In the genomic region with DNA sequence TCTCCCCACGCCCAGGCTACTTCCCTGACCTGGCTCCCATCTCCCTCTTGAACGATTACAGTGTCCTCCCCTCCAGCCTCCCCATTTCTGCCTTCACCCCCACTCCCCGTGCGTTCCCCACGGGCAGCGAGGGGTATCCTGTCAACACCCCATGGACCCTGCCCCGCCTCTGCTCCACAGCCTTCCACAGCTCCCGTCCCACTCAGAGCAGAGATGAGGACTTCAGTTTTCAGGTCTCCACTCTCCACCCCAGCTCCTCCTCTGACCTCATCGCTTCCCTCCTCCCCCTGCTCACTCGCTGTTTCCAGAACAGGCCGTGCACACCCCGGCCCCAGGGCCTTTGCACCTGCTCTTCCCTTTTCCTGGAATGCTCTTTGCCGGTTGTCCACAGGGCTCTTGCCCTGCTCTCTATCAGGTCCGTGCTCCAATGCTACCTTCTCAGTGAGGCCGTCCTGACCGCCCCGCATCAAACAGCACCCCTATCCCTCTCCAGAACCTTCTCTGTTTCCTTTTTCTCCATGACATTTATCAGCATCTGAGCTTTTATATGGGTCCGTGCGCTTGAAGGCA, we compare ENCODE assay signal across 34 cellular contexts. TPM values are rescaled to one million over a fixed set of nuclear protein-coding genes. Genes with fewer than 3 reads are reported as not detected.
"Had no signal": no experiment of that assay in that cellular context is flagged by ENCODE, and none has a peak within 500 bp of the region (broad histone marks: within the 10 kb centered on the region; RNA-seq: fewer than 3 reads in every experiment).

No MANE protein-coding gene starts in this region.

- H3K9me3 Mint-ChIP-seq: activated CD4-positive, alpha-beta memory T cell treated with anti-CD3 and anti-CD28 coated beads, Interleukin-2, amount 10 ng/mL, durations not matched to agents 7 days and 5 days; activated CD4-positive, alpha-beta T cell treated with anti-CD3 and anti-CD28 coated beads, Interleukin-2, amount 10 ng/mL, durations not matched to agents 7 days and 5 days; activated T-cell treated with anti-CD3 and anti-CD28 coated beads, Interleukin-2, amount 50 U/mL, for 24 hours; activated T-helper 17 cell treated with anti-CD3 and anti-CD28 coated beads, Interleukin-2, amount 50 U/mL, for 72 hours; naive thymus-derived CD8-positive, alpha-beta T cell had no signal

- H3K27ac ChIP-seq: body of pancreas, cardiac muscle cell, colonic mucosa, foreskin keratinocyte, heart right ventricle, lower lobe of right lung, neutrophil, ovary, prostate gland, skin epidermis, upper lobe of left lung had no signal

- H3K4me3 Mint-ChIP-seq: activated CD4-positive, alpha-beta memory T cell treated with anti-CD3 and anti-CD28 coated beads, Interleukin-2, amount 10 ng/mL, durations not matched to agents 7 days and 5 days; activated CD4-positive, alpha-beta T cell treated with anti-CD3 and anti-CD28 coated beads, Interleukin-2, amount 10 ng/mL, durations not matched to agents 7 days and 5 days; activated naive CD8-positive, alpha-beta T cell; activated T-cell treated with anti-CD3 and anti-CD28 coated beads, Interleukin-2, amount 50 U/mL, for 24 hours; activated T-helper 17 cell treated with anti-CD3 and anti-CD28 coated beads, Interleukin-2, amount 50 U/mL, for 72 hours had no signal

- H3K4me3 ChIP-seq: body of pancreas, cardiac muscle cell, colonic mucosa, heart right ventricle, lower lobe of right lung, ovary, prostate gland, skin epidermis, upper lobe of left lung had no signal

- ATAC-seq: activated T-helper 17 cell treated with anti-CD3 and anti-CD28 coated beads, Interleukin-2, amount 50 U/mL, for 72 hours; body of pancreas; foreskin keratinocyte; heart right ventricle; left lobe of liver; lower lobe of right lung; naive thymus-derived CD8-positive, alpha-beta T cell; sciatic nerve; stimulated activated naive CD8-positive, alpha-beta T cell treated with anti-CD3 and anti-CD28 coated beads, Interleukin-15, Interleukin-2, amounts not matched to agents 100 U/mL and 50 U/mL, for 24 hours had no signal

- H3K27me3 ChIP-seq: cardiac muscle cell, ovary had no signal

- H3K36me3 ChIP-seq: cardiac muscle cell, colonic mucosa, heart right ventricle, lower lobe of right lung, neutrophil, ovary, prostate gland, upper lobe of left lung had no signal

- H3K36me3 Mint-ChIP-seq: activated naive CD8-positive, alpha-beta T cell had no signal

- H3K27ac Mint-ChIP-seq: activated CD4-positive, alpha-beta memory T cell treated with anti-CD3 and anti-CD28 coated beads, Interleukin-2, amount 10 ng/mL, durations not matched to agents 7 days and 5 days; activated CD4-positive, alpha-beta T cell treated with anti-CD3 and anti-CD28 coated beads, Interleukin-2, amount 10 ng/mL, durations not matched to agents 7 days and 5 days; activated naive CD8-positive, alpha-beta T cell; activated T-cell treated with anti-CD3 and anti-CD28 coated beads, Interleukin-2, amount 50 U/mL, for 24 hours; activated T-helper 17 cell treated with anti-CD3 and anti-CD28 coated beads, Interleukin-2, amount 50 U/mL, for 72 hours had no signal

- DNase-seq: activated CD4-positive, alpha-beta memory T cell treated with anti-CD3 and anti-CD28 coated beads, Interleukin-2, amount 10 ng/mL, durations not matched to agents 7 days and 5 days; activated CD4-positive, alpha-beta T cell treated with anti-CD3 and anti-CD28 coated beads for 1 hour; activated CD4-positive, alpha-beta T cell treated with anti-CD3 and anti-CD28 coated beads, Interleukin-2, amount 10 ng/mL, durations not matched to agents 7 days and 5 days; activated CD8-positive, alpha-beta memory T cell treated with anti-CD3 and anti-CD28 coated beads, Interleukin-2, amount 50 U/mL, for 48 hours; activated T-cell treated with anti-CD3 and anti-CD28 coated beads, Interleukin-2, amount 50 U/mL, for 24 hours; aorta; body of pancreas; cerebellar nuclear complex; colonic mucosa; effector memory CD4-positive, alpha-beta T cell; foreskin keratinocyte; heart right ventricle; kidney glomerular epithelial cell; lower lobe of right lung; mesenchymal stem cell; naive thymus-derived CD8-positive, alpha-beta T cell; ovary; retina; stimulated activated CD4-positive, alpha-beta T cell treated with anti-CD3 and anti-CD28 coated beads, Interleukin-12 subunit alpha, Interleukin-12 subunit beta, amount 100 ng/mL, for 4 hours; stimulated activated CD4-positive, alpha-beta T cell treated with anti-CD3 and anti-CD28 coated beads, Interleukin-4, amount 100 ng/mL, for 1 hour; stimulated activated naive CD8-positive, alpha-beta T cell treated with anti-CD3 and anti-CD28 coated beads, Interleukin-15, Interleukin-2, amounts not matched to agents 100 U/mL and 50 U/mL, for 24 hours; T-helper 2 cell; upper lobe of left lung had no signal

- FAIRE-seq: endothelial cell of umbilical vein had no signal

- H3K4me1 ChIP-seq: colonic mucosa, foreskin keratinocyte, prostate gland had no signal

- H3K9me3 ChIP-seq: body of pancreas, colonic mucosa, heart right ventricle, lower lobe of right lung, neutrophil, ovary, prostate gland, upper lobe of left lung had no signal

RNA-seq across cellular contexts. Expression of a gene that starts 15.0 kb away (rescaled TPM):
- total RNA-seq: activated CD4-positive, alpha-beta memory T cell treated with anti-CD3 and anti-CD28 coated beads, Interleukin-2, amount 10 ng/mL, durations not matched to agents 7 days and 5 days; activated CD4-positive, alpha-beta T cell treated with anti-CD3 and anti-CD28 coated beads, Interleukin-2, amount 10 ng/mL, durations not matched to agents 7 days and 5 days; activated T-helper 17 cell treated with anti-CD3 and anti-CD28 coated beads, Interleukin-2, amount 50 U/mL, for 72 hours; dermis microvascular lymphatic vessel endothelial cell; endothelial cell of umbilical vein; foreskin keratinocyte; naive thymus-derived CD8-positive, alpha-beta T cell had no signal
- polyA plus RNA-seq: foreskin keratinocyte; naive thymus-derived CD8-positive, alpha-beta T cell had no signal

RNA-seq across cellular contexts. Expression of a gene that starts 39.5 kb away (rescaled TPM):
- total RNA-seq: activated CD4-positive, alpha-beta memory T cell treated with anti-CD3 and anti-CD28 coated beads, Interleukin-2, amount 10 ng/mL, durations not matched to agents 7 days and 5 days; activated CD4-positive, alpha-beta T cell treated with anti-CD3 and anti-CD28 coated beads, Interleukin-2, amount 10 ng/mL, durations not matched to agents 7 days and 5 days; activated T-helper 17 cell treated with anti-CD3 and anti-CD28 coated beads, Interleukin-2, amount 50 U/mL, for 72 hours; aorta; body of pancreas; cardiac muscle cell; colonic mucosa; dermis microvascular lymphatic vessel endothelial cell; endothelial cell of umbilical vein; foreskin keratinocyte; heart right ventricle; lower lobe of right lung; naive thymus-derived CD8-positive, alpha-beta T cell; ovary; prostate gland; sciatic nerve; upper lobe of left lung had no signal
- polyA plus RNA-seq: cardiac muscle cell, endothelial cell of umbilical vein, esophagus, foreskin keratinocyte, heart right ventricle, ovary had no signal
